Comparison of ENCODE assay signal across 19 cellular contexts in the genomic region with DNA sequence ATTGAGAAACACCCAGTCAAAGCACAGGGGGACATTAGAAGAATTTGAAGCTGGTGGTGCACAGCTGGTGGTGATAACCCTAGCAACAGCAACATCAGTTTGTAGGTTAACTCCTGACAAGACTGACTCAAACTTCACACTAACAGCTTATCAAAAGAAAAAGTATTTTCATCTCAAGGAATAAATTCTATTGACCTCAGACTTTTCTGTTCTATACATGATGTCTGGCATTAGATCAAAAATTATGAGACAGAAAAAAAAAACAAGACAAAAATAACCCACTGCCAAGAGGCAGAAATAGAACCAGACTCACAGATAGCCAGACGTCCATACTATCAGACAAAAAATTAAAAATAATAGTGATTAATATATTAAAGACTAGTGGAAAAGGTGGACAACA.
"Had no signal": no experiment of that assay in that cellular context is flagged by ENCODE, and none has a peak within 500 bp of the region (broad histone marks: within the 10 kb centered on the region; RNA-seq: fewer than 3 reads in every experiment).

No MANE protein-coding gene starts in this region.

- ATAC-seq: effector memory CD8-positive, alpha-beta T cell; left lobe of liver; mucosa of descending colon; natural killer cell treated with Interleukin-12 subunit alpha and Interleukin-12 subunit beta and Interleukin-15 and Interleukin-18, amount 100 ng/mL, for 72 hours; sciatic nerve; stimulated activated effector memory CD8-positive, alpha-beta T cell treated with anti-CD3 and anti-CD28 coated beads, Interleukin-12 subunit alpha, Interleukin-12 subunit beta, amount 100 ng/mL, for 72 hours had no signal

- H3K79me2 ChIP-seq: parathyroid adenoma had no signal

- H3K27me3 ChIP-seq: thyroid gland had no signal

- H3K27ac ChIP-seq: esophagus squamous epithelium, neutrophil, parathyroid adenoma had no signal

- H2AFZ ChIP-seq: parathyroid adenoma had no signal

- H3K9me3 ChIP-seq: esophagus squamous epithelium, mucosa of descending colon, neutrophil, stomach, thyroid gland had no signal

- H3K4me3 ChIP-seq: esophagus squamous epithelium, lung, mucosa of descending colon, stomach, thyroid gland had no signal

- DNase-seq: cortex of kidney; effector memory CD8-positive, alpha-beta T cell; erythroblast; esophagus squamous epithelium; kidney; mucosa of descending colon; naive B cell; stimulated activated CD4-positive, alpha-beta T cell treated with anti-CD3 and anti-CD28 coated beads, Interleukin-2, amount 100 ng/mL, for 24 hours; stimulated activated CD4-positive, alpha-beta T cell treated with anti-CD3 and anti-CD28 coated beads, Interleukin-4, amount 100 ng/mL, for 24 hours; stimulated activated naive CD4-positive, alpha-beta T cell treated with Interleukin-2 at 50 U/mL for 16 hours; stomach; thyroid gland had no signal

- H3K36me3 ChIP-seq: esophagus squamous epithelium, neutrophil, stomach, thyroid gland had no signal
